25 cellular contexts compared by ENCODE assay signal in genomic region chr2:64850641-64851040, GRCh38.
"Had no signal": no experiment of that assay in that cellular context is flagged by ENCODE, and none has a peak within 500 bp of the region (broad histone marks: within the 10 kb centered on the region; RNA-seq: fewer than 3 reads in every experiment).

No MANE protein-coding gene starts in this region.

- H3K4me1 ChIP-seq: gastrocnemius medialis, prostate gland, right lobe of liver had no signal

- H3K27ac Mint-ChIP-seq: endodermal cell; natural killer cell treated with Interleukin-12 subunit alpha and Interleukin-12 subunit beta and Interleukin-15 and Interleukin-18, amount 100 ng/mL, for 72 hours; neural progenitor cell; stimulated activated naive B cell treated with anti-CD40 and anti-IgM and Interleukin-4, amounts not matched to agents 10 μg/mL and 1 μg/mL and 100 μg/mL, for 72 hours; stimulated activated naive CD8-positive, alpha-beta T cell treated with anti-CD3 and anti-CD28 coated beads, Interleukin-15, amount 100 ng/mL, for 72 hours had no signal

- H3K9ac ChIP-seq: neural progenitor cell, parathyroid adenoma had no signal

- H3K4me3 ChIP-seq: gastrocnemius medialis, heart right ventricle, mucosa of descending colon, neural progenitor cell, prostate gland, right lobe of liver, testis, transverse colon had no signal

- ATAC-seq: gastrocnemius medialis; heart right ventricle; mucosa of descending colon; natural killer cell treated with Interleukin-12 subunit alpha and Interleukin-12 subunit beta and Interleukin-15 and Interleukin-18, amount 100 ng/mL, for 72 hours; right lobe of liver; stimulated activated naive B cell treated with anti-CD40 and anti-IgM and Interleukin-4, amounts not matched to agents 10 μg/mL and 1 μg/mL and 100 μg/mL, for 72 hours; stimulated activated naive CD8-positive, alpha-beta T cell treated with anti-CD3 and anti-CD28 coated beads, Interleukin-15, amount 100 ng/mL, for 72 hours had no signal

- H3K79me2 ChIP-seq: parathyroid adenoma had no signal

- H3K9me3 ChIP-seq: gastrocnemius medialis, heart right ventricle, mucosa of descending colon, prostate gland, right lobe of liver, testis, transverse colon had no signal

- H3K4me1 Mint-ChIP-seq: endodermal cell had no signal

- H3K4me3 Mint-ChIP-seq: endodermal cell; natural killer cell treated with Interleukin-12 subunit alpha and Interleukin-12 subunit beta and Interleukin-15 and Interleukin-18, amount 100 ng/mL, for 72 hours; neural progenitor cell; stimulated activated naive B cell treated with anti-CD40 and anti-IgM and Interleukin-4, amounts not matched to agents 10 μg/mL and 1 μg/mL and 100 μg/mL, for 72 hours; stimulated activated naive CD8-positive, alpha-beta T cell treated with anti-CD3 and anti-CD28 coated beads, Interleukin-15, amount 100 ng/mL, for 72 hours had no signal

- H3K9me3 Mint-ChIP-seq: endodermal cell; natural killer cell treated with Interleukin-12 subunit alpha and Interleukin-12 subunit beta and Interleukin-15 and Interleukin-18, amount 100 ng/mL, for 72 hours; stimulated activated naive B cell treated with anti-CD40 and anti-IgM and Interleukin-4, amounts not matched to agents 10 μg/mL and 1 μg/mL and 100 μg/mL, for 72 hours; stimulated activated naive CD8-positive, alpha-beta T cell treated with anti-CD3 and anti-CD28 coated beads, Interleukin-15, amount 100 ng/mL, for 72 hours had no signal

- H3K27ac ChIP-seq: gastrocnemius medialis, heart right ventricle, neural progenitor cell, parathyroid adenoma, prostate gland, right lobe of liver, testis, transverse colon had no signal

- H2AFZ ChIP-seq: neural progenitor cell, parathyroid adenoma had no signal

- H3K27me3 Mint-ChIP-seq: stimulated activated naive B cell treated with anti-CD40 and anti-IgM and Interleukin-4, amounts not matched to agents 10 μg/mL and 1 μg/mL and 100 μg/mL, for 72 hours; stimulated activated naive CD8-positive, alpha-beta T cell treated with anti-CD3 and anti-CD28 coated beads, Interleukin-15, amount 100 ng/mL, for 72 hours had no signal

- H3K4me2 ChIP-seq: neural progenitor cell had no signal

- H3K36me3 Mint-ChIP-seq: natural killer cell treated with Interleukin-12 subunit alpha and Interleukin-12 subunit beta and Interleukin-15 and Interleukin-18, amount 100 ng/mL, for 72 hours; neural progenitor cell had no signal

- H3K36me3 ChIP-seq: gastrocnemius medialis, heart right ventricle, neural progenitor cell, prostate gland, right lobe of liver, transverse colon had no signal

- H3K27me3 ChIP-seq: gastrocnemius medialis, heart right ventricle, neural progenitor cell, right lobe of liver, testis, transverse colon had no signal

- FAIRE-seq: colon, endothelial cell of umbilical vein, islet of Langerhans had no signal

- DNase-seq: cerebellar nuclear complex; effector CD4-positive, alpha-beta T cell; endodermal cell; erythroblast; gastrocnemius medialis; heart right ventricle; hypothalamus; kidney glomerular epithelial cell; mammary epithelial cell; mucosa of descending colon; occipital lobe; retina; right lobe of liver; stimulated activated CD4-positive, alpha-beta T cell treated with anti-CD3 and anti-CD28 coated beads, Interleukin-4, amount 100 ng/mL, for 1 hour; stimulated activated naive B cell treated with anti-CD40 and anti-IgM and Interleukin-4, amounts not matched to agents 10 μg/mL and 1 μg/mL and 100 μg/mL, for 72 hours; stimulated activated naive CD8-positive, alpha-beta T cell treated with anti-CD3 and anti-CD28 coated beads, Interleukin-15, amount 100 ng/mL, for 72 hours; testis; transverse colon had no signal
